8 cellular contexts compared by ENCODE assay signal in the genomic region with DNA sequence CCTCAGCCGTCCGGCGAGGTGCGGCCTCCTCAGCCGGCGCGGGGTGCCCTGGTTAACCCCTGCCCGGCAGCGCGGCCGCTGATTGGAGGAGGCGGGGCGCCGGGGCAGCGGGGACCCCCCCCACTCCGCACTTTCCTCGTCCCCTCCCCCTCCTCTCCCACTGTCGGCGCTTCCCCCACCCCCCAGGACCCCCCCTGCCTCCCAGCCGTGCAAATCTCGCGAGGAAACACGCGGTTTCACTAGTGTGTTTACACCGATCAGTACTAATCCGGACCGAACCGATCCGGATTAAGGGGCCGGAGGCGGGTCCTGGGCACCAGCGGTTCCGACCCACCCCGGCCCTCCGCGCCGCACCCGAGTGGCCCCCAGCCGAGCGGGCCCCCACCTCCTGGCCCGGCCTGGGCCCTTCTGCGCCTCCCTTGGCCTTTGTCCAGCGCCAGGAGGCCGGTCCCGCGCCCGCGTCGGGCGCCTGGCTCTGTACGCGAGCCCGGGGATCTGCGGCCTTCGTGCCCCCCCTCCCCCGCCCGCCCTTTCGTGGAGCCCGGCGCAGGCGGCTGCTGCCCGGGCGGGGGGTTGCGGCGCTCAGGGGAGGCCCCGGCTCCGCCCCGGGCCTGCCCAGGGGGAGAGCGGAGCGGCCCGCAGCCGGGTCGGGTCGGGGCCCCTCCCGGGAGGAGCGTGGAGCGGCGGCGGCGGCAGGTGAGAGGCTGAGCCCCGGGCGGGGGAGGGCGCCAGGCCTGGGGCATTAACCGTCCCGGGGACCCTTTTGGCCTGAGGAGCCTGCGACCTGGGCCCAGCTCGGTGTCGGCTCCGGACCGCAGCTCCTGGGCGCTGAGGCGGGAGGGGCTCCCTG. TPM values are rescaled to one million over a fixed set of nuclear protein-coding genes. Genes with fewer than 3 reads are reported as not detected.
A peak's percentile ranks its signal among the peaks of the same experiment; 100 is the strongest.
DNase-seq lines count a peak whose midpoint lies in the region; ATAC-seq and TF ChIP-seq lines count a peak whose summit lies in the region.
"Not testable (repeated sequence)": the region's sequence is repeated elsewhere in the genome, so short reads cannot be mapped to it uniquely, and the experiment has no call there.

No MANE protein-coding gene starts in this region.

- H3K23me2 ChIP-seq in H9 (ENCODE audit: insufficient read length, low read depth, low read length, poor library complexity, severe bottlenecking): not testable (repeated sequence)

- H3T11ph ChIP-seq in H9 (ENCODE audit: low read length): not testable (repeated sequence)

- H4K8ac ChIP-seq in H9 (replicated peaks; ENCODE audit: insufficient read length, low read depth, low read length): not testable (repeated sequence)

- H3K14ac ChIP-seq in H9 (ENCODE audit: insufficient read depth, low read length): peak overlapping the region; percentile 93

- peaks cover 16 to 21% of the 10 kb centered on the region in 2 experiments for H3K4me1 Mint-ChIP-seq in H9
- peaks cover 34% of the 10 kb centered on the region for H3K4me1 Mint-ChIP-seq in nephron progenitor cell

- peaks cover 15 to 33% (median 29%) of the 10 kb centered on the region in 3 experiments for H3K36me3 Mint-ChIP-seq in H9 (ENCODE audit: insufficient read depth in 1 of 3, low read depth in 3 of 3)
- H3K36me3 Mint-ChIP-seq in nephron progenitor cell (ENCODE audit: low read depth): peaks cover 31% of the 10 kb centered on the region

- peak; percentile 81 for ATAC-seq in RWPE2 (ENCODE audit: low read depth)

- not testable (repeated sequence) for H3K4me1 ChIP-seq in H9 (ENCODE audit: insufficient read depth, low read length); RWPE2 (ENCODE audit: insufficient read depth, poor library complexity, severe bottlenecking)
- peaks cover 12% of the 10 kb centered on the region for H3K4me1 ChIP-seq in Loucy (ENCODE audit: insufficient read depth, low read length, poor library complexity, severe bottlenecking)

- H4K91ac ChIP-seq in H9 (ENCODE audit: insufficient read length, low read depth, low read length): not testable (repeated sequence)

- not testable (repeated sequence) for H2BK5ac ChIP-seq in H9 (ENCODE audit: insufficient read length, low read length)

- not testable (repeated sequence) for H2BK15ac ChIP-seq in H9 (ENCODE audit: low read depth, low read length)

- not testable (repeated sequence) for H2BK12ac ChIP-seq in H9 (ENCODE audit: insufficient read length, low read depth, low read length)

- not testable (repeated sequence) for H3K27me3 ChIP-seq in H9 (ENCODE audit: insufficient read depth, low read length); Loucy (ENCODE audit: insufficient read depth, low read length, poor library complexity, severe bottlenecking); RWPE2 (ENCODE audit: insufficient read depth, poor library complexity, severe bottlenecking)

- not testable (repeated sequence) for H3K9me2 ChIP-seq in Loucy (replicated peaks; ENCODE audit: low read depth, low read length)

- not testable (repeated sequence) for H3K18ac ChIP-seq in H9 (ENCODE audit: insufficient read length, low read depth, low read length)

- H3F3A ChIP-seq in Loucy (ENCODE audit: low read depth): not testable (repeated sequence)

- H3K23ac ChIP-seq in H9 (ENCODE audit: insufficient read length, low read depth, low read length): not testable (repeated sequence)

- H4K20me1 ChIP-seq in H9 (ENCODE audit: control insufficient read depth, insufficient read depth, insufficient read length): not testable (repeated sequence)
- peaks cover 26% of the 10 kb centered on the region for H4K20me1 ChIP-seq in Loucy (ENCODE audit: insufficient read depth, low read length, poor library complexity, severe bottlenecking)

- H3K27ac Mint-ChIP-seq in H9, nephron progenitor cell: not testable (repeated sequence)

- H3K79me2 ChIP-seq in H9 (ENCODE audit: insufficient read depth, low read length): not testable (repeated sequence)
- H3K79me2 ChIP-seq in Loucy (ENCODE audit: insufficient read depth, low read length): peaks cover 66% of the 10 kb centered on the region

- not testable (repeated sequence) for H3K9me3 ChIP-seq in H9 (ENCODE audit: control insufficient read depth, low read depth, low read length); Loucy (ENCODE audit: insufficient read depth, low read depth, low read length); RWPE2 (ENCODE audit: severe bottlenecking)

- H3K79me1 ChIP-seq in H9 (ENCODE audit: insufficient read depth, low read depth, low read length, poor library complexity, severe bottlenecking): not testable (repeated sequence)

- not testable (repeated sequence) for H2AFZ ChIP-seq in H9 (ENCODE audit: low read length)
- peak overlapping the region; percentile 73; the same call in 1 of the 2 replicates for H2AFZ ChIP-seq in Loucy (ENCODE audit: low read length)

- H3K9me3 Mint-ChIP-seq in H9, nephron progenitor cell: not testable (repeated sequence)

- H3K27ac ChIP-seq in H9 (ENCODE audit: insufficient read length, low read depth, low read length): not testable (repeated sequence)
- H3K27ac ChIP-seq in RWPE2 (ENCODE audit: poor library complexity, severe bottlenecking): peak overlapping the region; percentile 76

- H3K9ac ChIP-seq in H9 (ENCODE audit: extremely low read depth, insufficient read length, low read length) (peak overlapping the region; percentile 93), Loucy (ENCODE audit: low read depth, low read length, poor library complexity, severe bottlenecking) (peak overlapping the region; percentile 83)

- not testable (repeated sequence) for H2AK5ac ChIP-seq in H9 (ENCODE audit: insufficient read length, low read length)

- H3K27me3 Mint-ChIP-seq in H9 (ENCODE audit: low read depth); nephron progenitor cell (ENCODE audit: low read depth, poor library complexity): not testable (repeated sequence)

- DNase-seq in Daoy (ENCODE audit: low read depth): peak; percentile 89
- peak; percentile 86 for DNase-seq in H9
- peak; percentile 77 for DNase-seq in RWPE2 (ENCODE audit: low spot score)
- peak; percentile 66 for DNase-seq in activated effector memory CD4-positive, alpha-beta T cell treated with Interleukin-2 at 50 U/mL for 16 hours
- peak; percentile 70 for DNase-seq in fibroblast of the conjunctiva (ENCODE audit: low read depth)
- peak; percentile 85 for DNase-seq in nephron progenitor cell
- DNase-seq in stimulated activated naive CD4-positive, alpha-beta T cell treated with Interleukin-2 at 50 U/mL for 16 hours (lab: John Stamatoyannopoulos, UW): peak; percentile 61

- H4K5ac ChIP-seq in H9 (ENCODE audit: insufficient read length, low read depth, low read length): not testable (repeated sequence)

- peak overlapping the region; percentile 90 for H3K4me3 ChIP-seq in Loucy (ENCODE audit: low read length, poor library complexity, severe bottlenecking)
- peak overlapping the region; percentile 75 for H3K4me3 ChIP-seq in RWPE2 (ENCODE audit: severe bottlenecking)

- not testable (repeated sequence) for H3K56ac ChIP-seq in H9 (ENCODE audit: insufficient read length, low read depth, low read length)

- no CpG with 5 or more reads among the region's 92 CpGs for WGBS in H9 (ENCODE audit: extremely low coverage, insufficient read length, low lambda C conversion rate)

- not testable (repeated sequence) for H2BK20ac ChIP-seq in H9 (ENCODE audit: low read depth, low read length, poor library complexity, severe bottlenecking)

- H3K4ac ChIP-seq in H9 (ENCODE audit: low read depth, low read length): not testable (repeated sequence)

- not testable (repeated sequence) for TF ChIP-seq CTCF in H9 (conservative IDR thresholded peaks at IDR 0.05); Loucy (conservative IDR thresholded peaks at IDR 0.05; ENCODE audit: low read length); RWPE2 (IDR thresholded peaks at IDR 0.05; ENCODE audit: poor library complexity, severe bottlenecking); nephron progenitor cell (IDR thresholded peaks at IDR 0.05)

- not testable (repeated sequence) for H3K4me2 ChIP-seq in H9 (ENCODE audit: insufficient read depth, insufficient read length, low read length)
- H3K4me2 ChIP-seq in Loucy (ENCODE audit: low read depth, low read length, poor library complexity, severe bottlenecking): peak overlapping the region; percentile 86

- H3K4me3 Mint-ChIP-seq in H9 (peak overlapping the region; percentile 62 to 76), nephron progenitor cell (peak overlapping the region; percentile 61)

- not testable (repeated sequence) for H3K36me3 ChIP-seq in Loucy (ENCODE audit: insufficient read depth, low read length); RWPE2 (ENCODE audit: low read depth)

- H2BK120ac ChIP-seq in H9 (ENCODE audit: low read depth, low read length, poor library complexity, severe bottlenecking): not testable (repeated sequence)

RNA-seq across cellular contexts. Expression of gene METTL2B, which starts 54.8 kb away (rescaled TPM):
- 78.2 and 87.8 TPM in 2 replicates for total RNA-seq in Daoy (2014; rRNA removed; shearing (Covaris generic))
- 44.3 and 49.6 TPM in 2 replicates for total RNA-seq in H9 (2021)
